ENCODE assay signal across 13 cellular contexts in genomic region chr5:107395632-107396350, GRCh38.
A peak's percentile ranks its signal among the peaks of the same experiment; 100 is the strongest.
DNase-seq lines count a peak whose midpoint lies in the region; ATAC-seq and TF ChIP-seq lines count a peak whose summit lies in the region.
"Had no signal": no experiment of that assay in that cellular context is flagged by ENCODE, and none has a peak within 500 bp of the region (broad histone marks: within the 10 kb centered on the region; RNA-seq: fewer than 3 reads in every experiment).

No MANE protein-coding gene starts in this region.

- no TSS peak for BruUV-seq in OCI-LY7 (replicated peaks; lab: Mats Ljungman, UMichigan)

- H3K27ac ChIP-seq in OCI-LY7 (ENCODE audit: low read depth, low read length, poor library complexity, severe bottlenecking) = no peak overlapping the region
- H3K27ac ChIP-seq: hepatocyte, Peyer's patch had no signal

- peak; percentile 94 for DNase-seq in Caki2 (ENCODE audit: low read depth)
- no peak for DNase-seq in OCI-LY7 (ENCODE audit: low spot score)
- no peak for DNase-seq in activated CD4-positive, alpha-beta T cell treated with anti-CD3 and anti-CD28 coated beads, Interleukin-2, amount 10 ng/mL, durations not matched to agents 24 days and 14 days
- DNase-seq in stimulated activated CD8-positive, alpha-beta memory T cell treated with anti-CD3 and anti-CD28 coated beads, Interleukin-4, amount 100 ng/mL, for 48 hours = no peak
- DNase-seq in NCI-H128 (lab: John Stamatoyannopoulos, UW; ENCODE audit: unreplicated experiment) = no peak
- DNase-seq in HFFc6 = no peak
- DNase-seq: activated CD8-positive, alpha-beta T cell treated with anti-CD3 and anti-CD28 coated beads, Interleukin-2, amount 10 ng/mL, durations not matched to agents 7 days and 5 days; GF-D8; Peyer's patch had no signal

- H3K4me1 Mint-ChIP-seq in activated CD4-positive, alpha-beta T cell treated with anti-CD3 and anti-CD28 coated beads, Interleukin-2, amount 10 ng/mL, durations not matched to agents 24 days and 14 days = no peaks in the 10 kb centered on the region
- no peaks in the 10 kb centered on the region for H3K4me1 Mint-ChIP-seq in HFFc6 (ENCODE audit: low read depth)

- H3K36me3 Mint-ChIP-seq in activated CD4-positive, alpha-beta T cell treated with anti-CD3 and anti-CD28 coated beads, Interleukin-2, amount 10 ng/mL, durations not matched to agents 24 days and 14 days (ENCODE audit: low read depth) = no peaks in the 10 kb centered on the region
- no peaks in the 10 kb centered on the region for H3K36me3 Mint-ChIP-seq in HFFc6 (ENCODE audit: low read depth)

- intact Hi-C loops in OCI-LY7 (cut with micrococcal nuclease; ENCODE audit: unreplicated experiment) = no loop called here
- intact Hi-C loops in activated CD4-positive, alpha-beta T cell treated with anti-CD3 and anti-CD28 coated beads, Interleukin-2, amount 10 ng/mL, durations not matched to agents 24 days and 14 days (cut with micrococcal nuclease) = no loop called here

- H3K79me2 ChIP-seq in OCI-LY7 (ENCODE audit: insufficient read depth, low read depth, low read length) = no peaks in the 10 kb centered on the region

- H3K4me1 ChIP-seq in OCI-LY7 (ENCODE audit: insufficient read depth, low read length, poor library complexity, severe bottlenecking) = peaks cover 52% of the 10 kb centered on the region
- H3K4me1 ChIP-seq: Peyer's patch had no signal

- no peak overlapping the region for H3K4me3 Mint-ChIP-seq in activated CD4-positive, alpha-beta T cell treated with anti-CD3 and anti-CD28 coated beads, Interleukin-2, amount 10 ng/mL, durations not matched to agents 24 days and 14 days
- H3K4me3 Mint-ChIP-seq in HFFc6 = no peak overlapping the region
- H3K4me3 Mint-ChIP-seq: activated CD8-positive, alpha-beta T cell treated with anti-CD3 and anti-CD28 coated beads, Interleukin-2, amount 10 ng/mL, durations not matched to agents 7 days and 5 days had no signal

- no peak overlapping the region for H3K4me2 ChIP-seq in OCI-LY7 (ENCODE audit: low read length)
- H3K4me2 ChIP-seq: hepatocyte had no signal

- H3K27ac Mint-ChIP-seq in activated CD4-positive, alpha-beta T cell treated with anti-CD3 and anti-CD28 coated beads, Interleukin-2, amount 10 ng/mL, durations not matched to agents 24 days and 14 days = no peak overlapping the region
- H3K27ac Mint-ChIP-seq in HFFc6 = no peak overlapping the region
- H3K27ac Mint-ChIP-seq: activated CD8-positive, alpha-beta T cell treated with anti-CD3 and anti-CD28 coated beads, Interleukin-2, amount 10 ng/mL, durations not matched to agents 7 days and 5 days had no signal

- peaks cover 16% of the 10 kb centered on the region for H3K27me3 Mint-ChIP-seq in activated CD4-positive, alpha-beta T cell treated with anti-CD3 and anti-CD28 coated beads, Interleukin-2, amount 10 ng/mL, durations not matched to agents 24 days and 14 days
- H3K27me3 Mint-ChIP-seq in HFFc6 (ENCODE audit: insufficient read depth) = peaks cover 4% of the 10 kb centered on the region; the same call in 1 of the 2 replicates

- ATAC-seq in GM19463 (IDR thresholded peaks at IDR 0.05; ENCODE audit: unreplicated experiment) (peak; percentile 86), HG03025 (IDR thresholded peaks at IDR 0.05; ENCODE audit: low FRiP score, unreplicated experiment) (peak; percentile 74)
- ATAC-seq: activated CD8-positive, alpha-beta T cell treated with anti-CD3 and anti-CD28 coated beads, Interleukin-2, amount 10 ng/mL, durations not matched to agents 7 days and 5 days; K562 had no signal

- H3K9me3 ChIP-seq in OCI-LY7 (ENCODE audit: low read length) = peaks cover 9% of the 10 kb centered on the region; the same call in 1 of the 2 replicates
- H3K9me3 ChIP-seq: Peyer's patch had no signal

- in situ Hi-C loops in Caki2 (cut with HindIII; ENCODE audit: low pct_unique_long_range_greater_than_20kb, low sequenced_read_pairs) = no loop called here

- CTCF ChIA-PET in OCI-LY7 (lab: Charles Lee; ENCODE audit: unreplicated experiment) = no interaction called here

- TF ChIP-seq CTCF in OCI-LY7 (conservative IDR thresholded peaks at IDR 0.05; ENCODE audit: low read length) (no peak), HFFc6 (IDR thresholded peaks at IDR 0.05) (no peak)

- H4K20me1 ChIP-seq in OCI-LY7 (ENCODE audit: insufficient read depth, low read length) = no peaks in the 10 kb centered on the region

- no peaks in the 10 kb centered on the region for H3K9me2 ChIP-seq in OCI-LY7 (ENCODE audit: insufficient read depth, low read length)

- no peaks in the 10 kb centered on the region for H3K9me3 Mint-ChIP-seq in activated CD4-positive, alpha-beta T cell treated with anti-CD3 and anti-CD28 coated beads, Interleukin-2, amount 10 ng/mL, durations not matched to agents 24 days and 14 days
- peaks cover 5% of the 10 kb centered on the region for H3K9me3 Mint-ChIP-seq in HFFc6

- peak overlapping the region; percentile 52; the same call in 1 of the 2 replicates for H2AFZ ChIP-seq in OCI-LY7 (ENCODE audit: low read length)
- H2AFZ ChIP-seq: hepatocyte had no signal

- H3K36me3 ChIP-seq in OCI-LY7 (ENCODE audit: insufficient read depth, low read length) = peaks cover 12% of the 10 kb centered on the region; the same call in 1 of the 2 replicates
- H3K36me3 ChIP-seq: Peyer's patch had no signal

- POLR2A ChIA-PET in OCI-LY7 (lab: Charles Lee) = interaction anchor here (0.6 to 1.8 kb wide), 9 partner anchors 9 to 268 kb away, joined by 3 to 6 read pairs (median 4); no protein-coding TSS in a partner anchor

- H3K4me3 ChIP-seq in OCI-LY7 (ENCODE audit: low read depth, low read length, poor library complexity, severe bottlenecking) = no peak overlapping the region
- H3K4me3 ChIP-seq: hepatocyte, K562, Peyer's patch had no signal
